In the genomic region with DNA sequence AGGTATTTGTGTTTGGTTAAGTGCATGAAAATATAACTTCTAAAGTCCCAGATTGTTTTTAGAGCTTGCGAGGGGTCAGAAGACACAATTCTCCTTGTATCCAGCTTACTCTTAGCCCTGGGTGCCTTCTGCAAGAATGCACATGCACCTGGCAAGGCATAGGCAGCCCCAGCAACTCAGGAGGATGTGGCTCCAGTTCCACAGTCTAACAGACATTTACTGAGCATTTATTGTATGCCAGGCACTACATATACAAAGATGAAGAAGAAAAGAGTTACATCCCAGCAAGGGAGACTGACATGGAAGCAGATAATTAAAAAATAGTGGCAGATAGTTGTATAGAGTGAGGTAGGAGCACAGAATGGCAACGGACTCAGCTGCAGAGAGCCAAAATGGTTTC, we compare ENCODE assay signal across 12 cellular contexts.
DNase-seq lines count a peak whose midpoint lies in the region; ATAC-seq, FAIRE-seq and TF ChIP-seq lines count a peak whose summit lies in the region.
"Had no signal": no experiment of that assay in that cellular context is flagged by ENCODE, and none has a peak within 500 bp of the region (broad histone marks: within the 10 kb centered on the region; RNA-seq: fewer than 3 reads in every experiment).

No MANE protein-coding gene starts in this region.

- ATAC-seq in HG02610 (IDR thresholded peaks at IDR 0.05; ENCODE audit: unreplicated experiment) (peak; percentile 7), HG03354 (IDR thresholded peaks at IDR 0.05; ENCODE audit: poor library complexity, severe bottlenecking, unreplicated experiment) (peak; percentile 31), pancreas (peak in 1 of 4 donors; percentile 4)
- ATAC-seq: gastroesophageal sphincter had no signal

- DNase-seq in activated CD4-positive, alpha-beta T cell treated with anti-CD3 and anti-CD28 coated beads, Interleukin-2, amount 10 ng/mL, durations not matched to agents 24 days and 14 days = peak; percentile 65
- no peak for DNase-seq in activated CD4-positive, alpha-beta T cell treated with anti-CD3 and anti-CD28 coated beads for 1 hour
- DNase-seq in pancreas = no peak
- no peak for DNase-seq in progenitor cell of endocrine pancreas (ENCODE audit: low spot score, unreplicated experiment)
- DNase-seq in head of caudate nucleus = no peak
- DNase-seq in tibial artery = no peak
- DNase-seq: activated CD8-positive, alpha-beta memory T cell treated with anti-CD3 and anti-CD28 coated beads, Interleukin-2, amount 50 U/mL, for 4 hours; left colon; stimulated activated CD8-positive, alpha-beta memory T cell treated with anti-CD3 and anti-CD28 coated beads, Interleukin-4, amount 100 ng/mL, for 48 hours had no signal

- FAIRE-seq in pancreas (lab: Jason Lieb, UNC) = no peak

- peak overlapping the region in 3 of 4 donors; percentile 13 to 70 (median 67) for H3K27ac ChIP-seq in pancreas
- H3K27ac ChIP-seq in tibial artery = no peak overlapping the region
- H3K27ac ChIP-seq: gastroesophageal sphincter had no signal

- no peak for TF ChIP-seq CTCF in pancreas (IDR thresholded peaks at IDR 0.05)
- TF ChIP-seq CTCF in progenitor cell of endocrine pancreas (IDR thresholded peaks at IDR 0.05; ENCODE audit: unreplicated experiment) = no peak
- no peak for TF ChIP-seq CTCF in tibial artery (IDR thresholded peaks at IDR 0.05)

- H3K9me3 Mint-ChIP-seq in activated CD4-positive, alpha-beta T cell treated with anti-CD3 and anti-CD28 coated beads, Interleukin-2, amount 10 ng/mL, durations not matched to agents 24 days and 14 days = no peaks in the 10 kb centered on the region
- H3K9me3 Mint-ChIP-seq in progenitor cell of endocrine pancreas (ENCODE audit: low read depth) = no peaks in the 10 kb centered on the region

- H3K4me1 ChIP-seq in pancreas (peaks cover 26 to 47% (median 40%) of the 10 kb centered on the region in 3 donors), tibial artery (peaks cover 0 to 35% (median 5%) of the 10 kb centered on the region in 4 donors)
- H3K4me1 ChIP-seq: gastroesophageal sphincter had no signal

- peaks cover 16% of the 10 kb centered on the region for H3K4me1 Mint-ChIP-seq in activated CD4-positive, alpha-beta T cell treated with anti-CD3 and anti-CD28 coated beads, Interleukin-2, amount 10 ng/mL, durations not matched to agents 24 days and 14 days
- H3K4me1 Mint-ChIP-seq in progenitor cell of endocrine pancreas (ENCODE audit: low read depth) = peaks cover 17% of the 10 kb centered on the region

- H3K4me3 ChIP-seq in pancreas = no peak overlapping the region
- no peak overlapping the region for H3K4me3 ChIP-seq in tibial artery
- H3K4me3 ChIP-seq: gastroesophageal sphincter had no signal

- H3K36me3 ChIP-seq in pancreas (no peaks in the 10 kb centered on the region), tibial artery (no peaks in the 10 kb centered on the region)
- H3K36me3 ChIP-seq: gastroesophageal sphincter had no signal

- no peak overlapping the region for H3K27ac Mint-ChIP-seq in activated CD4-positive, alpha-beta T cell treated with anti-CD3 and anti-CD28 coated beads, Interleukin-2, amount 10 ng/mL, durations not matched to agents 24 days and 14 days
- H3K27ac Mint-ChIP-seq in progenitor cell of endocrine pancreas = no peak overlapping the region

- H3K27me3 Mint-ChIP-seq in activated CD4-positive, alpha-beta T cell treated with anti-CD3 and anti-CD28 coated beads, Interleukin-2, amount 10 ng/mL, durations not matched to agents 24 days and 14 days = peaks cover 4% of the 10 kb centered on the region
- no peaks in the 10 kb centered on the region for H3K27me3 Mint-ChIP-seq in progenitor cell of endocrine pancreas

- WGBS in pancreas, 2 donors = 45 to 47% methylated on average over 2 of the region's 2 CpGs

- no peak overlapping the region for H3K4me3 Mint-ChIP-seq in activated CD4-positive, alpha-beta T cell treated with anti-CD3 and anti-CD28 coated beads, Interleukin-2, amount 10 ng/mL, durations not matched to agents 24 days and 14 days
- H3K4me3 Mint-ChIP-seq in progenitor cell of endocrine pancreas (ENCODE audit: low read depth) = no peak overlapping the region

- no peaks in the 10 kb centered on the region for H3K9me3 ChIP-seq in pancreas
- H3K9me3 ChIP-seq in tibial artery = no peaks in the 10 kb centered on the region
- H3K9me3 ChIP-seq: gastroesophageal sphincter had no signal

- intact Hi-C loops in activated CD4-positive, alpha-beta T cell treated with anti-CD3 and anti-CD28 coated beads, Interleukin-2, amount 10 ng/mL, durations not matched to agents 24 days and 14 days (cut with micrococcal nuclease) = no loop called here
- intact Hi-C loops in pancreas (cut with DNase I) (no loop called here), head of caudate nucleus (cut with DNase I) (no loop called here), tibial artery (cut with DNase I; ENCODE audit: low total_unique reads) (no loop called here)

- no peaks in the 10 kb centered on the region for H3K36me3 Mint-ChIP-seq in activated CD4-positive, alpha-beta T cell treated with anti-CD3 and anti-CD28 coated beads, Interleukin-2, amount 10 ng/mL, durations not matched to agents 24 days and 14 days (ENCODE audit: low read depth)
- H3K36me3 Mint-ChIP-seq in progenitor cell of endocrine pancreas (ENCODE audit: insufficient read depth) = no peaks in the 10 kb centered on the region

- H3K27me3 ChIP-seq in pancreas (no peaks in the 10 kb centered on the region), tibial artery (no peaks in the 10 kb centered on the region)
- H3K27me3 ChIP-seq: gastroesophageal sphincter had no signal

Comparison
In these comparisons a context has a peak if more than half of its experiments do, and no peak if none do; other contexts are left out.
1. H3K27ac ChIP-seq: peak in pancreas (3 of 4); none in tibial artery (0 of 2).